31 cellular contexts compared by ENCODE assay signal in genomic region chr3:54225841-54226528, GRCh38.
DNase-seq lines count a peak whose midpoint lies in the region; ATAC-seq and TF ChIP-seq lines count a peak whose summit lies in the region.
"Had no signal": no experiment of that assay in that cellular context is flagged by ENCODE, and none has a peak within 500 bp of the region (broad histone marks: within the 10 kb centered on the region; RNA-seq: fewer than 3 reads in every experiment).

No MANE protein-coding gene starts in this region.

- no peak for TF ChIP-seq CTCF in right atrium auricular region (IDR thresholded peaks at IDR 0.05)
- no peak for TF ChIP-seq CTCF in gastrocnemius medialis (IDR thresholded peaks at IDR 0.05 in 4 of 5, conservative IDR thresholded peaks at IDR 0.05 in 1 of 5)

- H3K4me3 ChIP-seq in right atrium auricular region (no peak overlapping the region), gastrocnemius medialis (no peak overlapping the region)
- H3K4me3 ChIP-seq: BLaER1 treated with 17β-estradiol and CSF1 and Interleukin-3, amounts not matched to agents 10 nM and 100 nM; lung; SK-N-MC; spleen; thoracic aorta had no signal

- no peaks in the 10 kb centered on the region for H3K27me3 ChIP-seq in right atrium auricular region
- H3K27me3 ChIP-seq in gastrocnemius medialis = no peaks in the 10 kb centered on the region
- H3K27me3 ChIP-seq: BLaER1 treated with 17β-estradiol and CSF1 and Interleukin-3, amounts not matched to agents 10 nM and 100 nM; foreskin keratinocyte; spleen had no signal

- H3K36me3 ChIP-seq in right atrium auricular region = no peaks in the 10 kb centered on the region
- no peaks in the 10 kb centered on the region for H3K36me3 ChIP-seq in gastrocnemius medialis
- H3K36me3 ChIP-seq: BLaER1 treated with 17β-estradiol and CSF1 and Interleukin-3, amounts not matched to agents 10 nM and 100 nM; spleen; thoracic aorta had no signal

- H3K27ac Mint-ChIP-seq in T-cell = no peak overlapping the region
- H3K27ac Mint-ChIP-seq: dendritic cell treated with granulocyte-macrophage colony-stimulating factor and Interleukin-4, amounts not matched to agents 40 ng/mL and 50 ng/mL, for 4 days; natural killer cell treated with Interleukin-12 subunit alpha and Interleukin-12 subunit beta and Interleukin-15 and Interleukin-18, amount 100 ng/mL, for 72 hours; stimulated activated naive CD8-positive, alpha-beta T cell treated with anti-CD3 and anti-CD28 coated beads, Interleukin-15, amount 100 ng/mL, for 72 hours; T-helper 17 cell had no signal

- DNase-seq in NCI-H1092 treated with DMSO at 0.1 percent for 48 hours (lab: John Stamatoyannopoulos, UW) (peak; percentile 8), NCI-H1092 (lab: John Stamatoyannopoulos, UW) (no peak), Right ventricle myocardium superior (no peak), right atrium auricular region (ENCODE audit: low spot score) (no peak), left ventricle myocardium superior (no peak), gastrocnemius medialis (no peak), activated gamma-delta T cell treated with Interleukin-2 at 50 U/mL for 16 hours (no peak), T-cell (no peak)
- DNase-seq: activated CD4-positive, alpha-beta T cell treated with anti-CD3 and anti-CD28 coated beads, Interleukin-2, amount 50 U/mL, for 48 hours; activated naive CD4-positive, alpha-beta T cell; activated T-cell treated with anti-CD3 and anti-CD28 coated beads, Interleukin-2, amount 50 U/mL, for 48 hours; DMS53; foreskin keratinocyte; Kasumi-1; MV-4-11; NCI-H1930; NCI-H526; NK-92 treated with Interleukin-12 subunit alpha and Interleukin-12 subunit beta, amount 100 ng/mL, for 24 hours; spleen; stimulated activated CD4-positive, alpha-beta T cell treated with anti-CD3 and anti-CD28 coated beads, Interleukin-2, amount 100 ng/mL, for 24 hours; stimulated activated naive CD8-positive, alpha-beta T cell treated with anti-CD3 and anti-CD28 coated beads, Interleukin-15, amount 100 ng/mL, for 72 hours; T-helper 17 cell had no signal

- intact Hi-C loops in Right ventricle myocardium superior (cut with DNase I) = no loop called here
- intact Hi-C loops in left ventricle myocardium superior (cut with micrococcal nuclease) = no loop called here
- intact Hi-C loops in gastrocnemius medialis (cut with DNase I; ENCODE audit: low total_unique reads) = no loop called here

- H3K4me3 Mint-ChIP-seq in T-cell = no peak overlapping the region
- H3K4me3 Mint-ChIP-seq: central memory CD8-positive, alpha-beta T cell; dendritic cell treated with granulocyte-macrophage colony-stimulating factor and Interleukin-4, amounts not matched to agents 40 ng/mL and 50 ng/mL, for 4 days; natural killer cell treated with Interleukin-12 subunit alpha and Interleukin-12 subunit beta and Interleukin-15 and Interleukin-18, amount 100 ng/mL, for 72 hours; stimulated activated naive CD8-positive, alpha-beta T cell treated with anti-CD3 and anti-CD28 coated beads, Interleukin-15, amount 100 ng/mL, for 72 hours; T-helper 17 cell had no signal

- H3K4me1 Mint-ChIP-seq in T-cell = no peaks in the 10 kb centered on the region
- H3K4me1 Mint-ChIP-seq: central memory CD8-positive, alpha-beta T cell; stimulated activated naive CD8-positive, alpha-beta T cell treated with anti-CD3 and anti-CD28 coated beads, Interleukin-15, amount 100 ng/mL, for 72 hours; T-helper 17 cell had no signal

- H3K27ac ChIP-seq in right atrium auricular region = peak overlapping the region in 1 of 2 donors; percentile 69
- H3K27ac ChIP-seq in gastrocnemius medialis = no peak overlapping the region
- H3K27ac ChIP-seq: 22Rv1; BLaER1 treated with 17β-estradiol and CSF1 and Interleukin-3, amounts not matched to agents 10 nM and 100 nM; foreskin keratinocyte; SK-N-MC; spleen; thoracic aorta had no signal

- no peaks in the 10 kb centered on the region for H3K9me3 ChIP-seq in right atrium auricular region
- no peaks in the 10 kb centered on the region for H3K9me3 ChIP-seq in gastrocnemius medialis
- H3K9me3 ChIP-seq: BLaER1 treated with 17β-estradiol and CSF1 and Interleukin-3, amounts not matched to agents 10 nM and 100 nM; spleen; thoracic aorta had no signal

- no peak for TF ChIP-seq POLR2A in gastrocnemius medialis (IDR thresholded peaks at IDR 0.05)

- CTCF ChIA-PET in T-cell (lab: Charles Lee) = no interaction called here

- no peaks in the 10 kb centered on the region for H3K4me1 ChIP-seq in right atrium auricular region
- H3K4me1 ChIP-seq in gastrocnemius medialis = peaks cover 2 to 5% of the 10 kb centered on the region in 2 donors
- H3K4me1 ChIP-seq: foreskin keratinocyte, spleen had no signal

- H3K27me3 Mint-ChIP-seq in T-cell = peaks cover 2 to 3% of the 10 kb centered on the region in 2 donors
- H3K27me3 Mint-ChIP-seq: central memory CD8-positive, alpha-beta T cell; stimulated activated naive CD8-positive, alpha-beta T cell treated with anti-CD3 and anti-CD28 coated beads, Interleukin-15, amount 100 ng/mL, for 72 hours had no signal

- no peaks in the 10 kb centered on the region for H3K36me3 Mint-ChIP-seq in T-cell
- H3K36me3 Mint-ChIP-seq: natural killer cell treated with Interleukin-12 subunit alpha and Interleukin-12 subunit beta and Interleukin-15 and Interleukin-18, amount 100 ng/mL, for 72 hours had no signal

- H3K9me3 Mint-ChIP-seq in T-cell = peaks cover 0 to 7% (median 4%) of the 10 kb centered on the region in 3 donors
- H3K9me3 Mint-ChIP-seq: dendritic cell treated with granulocyte-macrophage colony-stimulating factor and Interleukin-4, amounts not matched to agents 40 ng/mL and 50 ng/mL, for 4 days; stimulated activated naive CD8-positive, alpha-beta T cell treated with anti-CD3 and anti-CD28 coated beads, Interleukin-15, amount 100 ng/mL, for 72 hours had no signal

- POLR2A ChIA-PET in T-cell (lab: Charles Lee) = no interaction called here

- ATAC-seq in Right ventricle myocardium superior (ENCODE audit: poor library complexity) (peak; percentile 92), left ventricle myocardium superior (peak; percentile 94), gastrocnemius medialis (peak; percentile 77 to 80), T-cell (replicated peaks in 1 of 4) (no peak)
- ATAC-seq: foreskin keratinocyte; HCT116; natural killer cell treated with Interleukin-12 subunit alpha and Interleukin-12 subunit beta and Interleukin-15 and Interleukin-18, amount 100 ng/mL, for 72 hours; stimulated activated naive CD8-positive, alpha-beta T cell treated with anti-CD3 and anti-CD28 coated beads, Interleukin-15, amount 100 ng/mL, for 72 hours; T-helper 17 cell had no signal

- in situ Hi-C loops in gastrocnemius medialis (cut with MboI; ENCODE audit: low sequenced_read_pairs in 4 of 4) = no loop called here

Comparison
In these comparisons a context has a peak if more than half of its experiments do, and no peak if none do; other contexts are left out.
1. ATAC-seq: peak in Right ventricle myocardium superior (single experiment), left ventricle myocardium superior (single experiment) and gastrocnemius medialis (2 of 2); none in T-cell (0 of 4).